In the genomic region with DNA sequence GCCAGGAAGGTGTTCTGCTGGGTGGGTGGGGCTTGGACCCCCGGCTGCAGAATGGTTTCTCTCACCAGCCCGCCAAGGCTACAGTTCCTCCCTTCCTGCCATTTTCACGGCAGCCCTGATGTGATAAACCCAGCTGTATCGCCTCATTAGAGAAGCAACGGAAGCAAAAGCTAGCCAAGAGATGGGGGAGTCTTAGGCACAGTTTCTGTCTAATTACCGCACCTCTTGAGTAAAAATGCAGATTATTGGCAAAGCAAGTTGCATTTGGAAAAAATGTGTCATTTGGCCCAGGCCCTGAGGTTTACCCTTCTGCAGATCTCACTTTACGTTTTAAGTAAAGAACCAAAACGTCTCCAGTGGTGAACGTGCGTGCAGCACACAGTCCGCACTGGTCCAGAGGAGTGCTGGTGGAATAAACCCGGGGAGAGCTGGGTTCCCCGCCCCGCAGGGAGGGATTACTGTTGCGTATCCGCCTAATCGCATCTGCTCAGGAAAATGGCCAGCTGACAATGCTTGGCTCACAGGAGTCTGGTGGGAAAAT, we compare ENCODE assay signal across 10 cellular contexts.
DNase-seq lines count a peak whose midpoint lies in the region; ATAC-seq and TF ChIP-seq lines count a peak whose summit lies in the region.
"Had no signal": no experiment of that assay in that cellular context is flagged by ENCODE, and none has a peak within 500 bp of the region (broad histone marks: within the 10 kb centered on the region; RNA-seq: fewer than 3 reads in every experiment).

No MANE protein-coding gene starts in this region.

- peaks cover 15% of the 10 kb centered on the region for H3K4me1 Mint-ChIP-seq in activated CD4-positive, alpha-beta T cell treated with anti-CD3 and anti-CD28 coated beads, Interleukin-2, amount 10 ng/mL, durations not matched to agents 7 days and 5 days
- H3K4me1 Mint-ChIP-seq in endothelial cell (ENCODE audit: unreplicated experiment) (no peaks in the 10 kb centered on the region), T-cell (peaks cover 19 to 42% (median 36%) of the 10 kb centered on the region in 3 donors)

- no peak overlapping the region for H3K27ac Mint-ChIP-seq in activated CD4-positive, alpha-beta T cell treated with anti-CD3 and anti-CD28 coated beads, Interleukin-2, amount 10 ng/mL, durations not matched to agents 7 days and 5 days
- H3K27ac Mint-ChIP-seq in endothelial cell (ENCODE audit: unreplicated experiment) = no peak overlapping the region
- no peak overlapping the region for H3K27ac Mint-ChIP-seq in T-cell

- H3K36me3 ChIP-seq in ascending aorta (peaks cover 0 to 8% of the 10 kb centered on the region in 2 donors), suprapubic skin (peaks cover 7% of the 10 kb centered on the region)

- TF ChIP-seq EP300 in suprapubic skin (IDR thresholded peaks at IDR 0.05) = no peak

- H3K36me3 Mint-ChIP-seq in activated CD4-positive, alpha-beta T cell treated with anti-CD3 and anti-CD28 coated beads, Interleukin-2, amount 10 ng/mL, durations not matched to agents 7 days and 5 days (ENCODE audit: low read depth) = peaks cover 24% of the 10 kb centered on the region
- H3K36me3 Mint-ChIP-seq in endothelial cell (ENCODE audit: low read depth, unreplicated experiment) (no peaks in the 10 kb centered on the region), T-cell (peaks cover 37% of the 10 kb centered on the region)

- H3K27me3 Mint-ChIP-seq in activated CD4-positive, alpha-beta T cell treated with anti-CD3 and anti-CD28 coated beads, Interleukin-2, amount 10 ng/mL, durations not matched to agents 7 days and 5 days = no peaks in the 10 kb centered on the region
- H3K27me3 Mint-ChIP-seq in endothelial cell (ENCODE audit: unreplicated experiment) = no peaks in the 10 kb centered on the region
- no peaks in the 10 kb centered on the region for H3K27me3 Mint-ChIP-seq in T-cell

- H3K4me3 ChIP-seq in ascending aorta (peak overlapping the region; percentile 27 to 50), suprapubic skin (peak overlapping the region; percentile 20)
- H3K4me3 ChIP-seq: A549 had no signal

- H3K27ac ChIP-seq in ascending aorta (peak overlapping the region; percentile 35 to 44), suprapubic skin (no peak overlapping the region)
- H3K27ac ChIP-seq: A549, HL-60 had no signal

- 70% methylated on average over 17 of the region's 17 CpGs for WGBS in suprapubic skin

- DNase-seq in activated CD4-positive, alpha-beta T cell treated with anti-CD3 and anti-CD28 coated beads for 48 hours = peak; percentile 10
- no peak for DNase-seq in activated CD4-positive, alpha-beta T cell treated with anti-CD3 and anti-CD28 coated beads, Interleukin-2, amount 10 ng/mL, durations not matched to agents 7 days and 5 days
- DNase-seq in ascending aorta (ENCODE audit: low spot score in 2 of 2) (peak in 1 of 2 donors; percentile 84), left kidney (ENCODE audit: low read depth, low spot score) (peak; percentile 91), suprapubic skin (ENCODE audit: low spot score in 2 of 2) (no peak), endothelial cell (ENCODE audit: low spot score) (no peak), T-cell (no peak)
- no peak for DNase-seq in NK-92 treated with Interleukin-12 subunit alpha and Interleukin-12 subunit beta, amount 100 ng/mL, for 24 hours (lab: John Stamatoyannopoulos, UW)

- no peaks in the 10 kb centered on the region for H3K9me3 Mint-ChIP-seq in activated CD4-positive, alpha-beta T cell treated with anti-CD3 and anti-CD28 coated beads, Interleukin-2, amount 10 ng/mL, durations not matched to agents 7 days and 5 days
- H3K9me3 Mint-ChIP-seq in endothelial cell (ENCODE audit: unreplicated experiment) = no peaks in the 10 kb centered on the region
- H3K9me3 Mint-ChIP-seq in T-cell = no peaks in the 10 kb centered on the region

- intact Hi-C loops in ascending aorta (cut with DNase I) = no loop called here

- ATAC-seq in T-cell (replicated peaks in 1 of 4) = no peak
- ATAC-seq: A549 had no signal

- H3K27me3 ChIP-seq in ascending aorta = no peaks in the 10 kb centered on the region
- H3K27me3 ChIP-seq in suprapubic skin = no peaks in the 10 kb centered on the region

- POLR2A ChIA-PET in activated CD4-positive, alpha-beta T cell treated with anti-CD3 and anti-CD28 coated beads, Interleukin-2, amount 10 ng/mL, durations not matched to agents 7 days and 5 days (lab: Charles Lee) = interaction anchor here (0.6 kb wide), 1 partner anchor 615 kb away, joined by 4 read pairs; no protein-coding TSS in a partner anchor
- POLR2A ChIA-PET in T-cell (lab: Charles Lee) = interaction anchor here in 1 of 2 donors (0.5 kb wide), 1 partner anchor 10 kb away, joined by 3 read pairs; no protein-coding TSS in a partner anchor

- TF ChIP-seq CTCF in ascending aorta (IDR thresholded peaks at IDR 0.05) (peak in 1 of 3 experiments; percentile 8), suprapubic skin (IDR thresholded peaks at IDR 0.05) (no peak), endothelial cell (IDR thresholded peaks at IDR 0.05; ENCODE audit: unreplicated experiment) (no peak)

- H3K9me3 ChIP-seq in ascending aorta = no peaks in the 10 kb centered on the region
- no peaks in the 10 kb centered on the region for H3K9me3 ChIP-seq in suprapubic skin
- H3K9me3 ChIP-seq: A549 had no signal

- TF ChIP-seq POLR2A in suprapubic skin (IDR thresholded peaks at IDR 0.05) = no peak

- H3K4me3 Mint-ChIP-seq in activated CD4-positive, alpha-beta T cell treated with anti-CD3 and anti-CD28 coated beads, Interleukin-2, amount 10 ng/mL, durations not matched to agents 7 days and 5 days = no peak overlapping the region
- no peak overlapping the region for H3K4me3 Mint-ChIP-seq in endothelial cell (ENCODE audit: unreplicated experiment)
- no peak overlapping the region for H3K4me3 Mint-ChIP-seq in T-cell

- H3K4me1 ChIP-seq in ascending aorta = peaks cover 3 to 28% of the 10 kb centered on the region in 2 donors
- H3K4me1 ChIP-seq in suprapubic skin = no peaks in the 10 kb centered on the region

- CTCF ChIA-PET in activated CD4-positive, alpha-beta T cell treated with anti-CD3 and anti-CD28 coated beads, Interleukin-2, amount 10 ng/mL, durations not matched to agents 7 days and 5 days (lab: Charles Lee) = interaction anchor here (1.4 to 1.5 kb wide), 3 partner anchors 9 to 72 kb away, joined by 3 to 5 read pairs (median 4); no protein-coding TSS in a partner anchor
- CTCF ChIA-PET in T-cell (lab: Charles Lee) = interaction anchor here in 1 of 2 donors (0.7 kb wide), 1 partner anchor 9 kb away, joined by 4 read pairs; no protein-coding TSS in a partner anchor

Comparison
In these comparisons a context has a peak if more than half of its experiments do, and no peak if none do; other contexts are left out.
1. DNase-seq: peak in activated CD4-positive, alpha-beta T cell treated with anti-CD3 and anti-CD28 coated beads for 48 hours (single experiment) and left kidney (single experiment); none in activated CD4-positive, alpha-beta T cell treated with anti-CD3 and anti-CD28 coated beads, Interleukin-2, amount 10 ng/mL, durations not matched to agents 7 days and 5 days (single experiment), suprapubic skin (0 of 2), endothelial cell (single experiment), NK-92 treated with Interleukin-12 subunit alpha and Interleukin-12 subunit beta, amount 100 ng/mL, for 24 hours (single experiment) and T-cell (0 of 34).